ENCODE assay signal across 1 cellular context in genomic region chr11:212150-213100, GRCh38.
TF ChIP-seq lines count a peak whose summit lies in the region.

No MANE protein-coding gene starts in this region.

TF ChIP-seq in K562, 482 proteins besides CTCF, POLR2A, EP300 and RAD21:
- TF ChIP-seq NCOR1 (IDR thresholded peaks at IDR 0.05) (no peak), HBP1 (CRISPR knock-in tag; IDR thresholded peaks at IDR 0.05) (no peak), POLR2G (IDR thresholded peaks at IDR 0.05; ENCODE audit: low read depth, low read length) (peak; percentile 56), IRF9 (tag; IDR thresholded peaks at IDR 0.05) (no peak), RBFOX2 (IDR thresholded peaks at IDR 0.05; ENCODE audit: low read depth, low read length) (peak; percentile 49; the same call in 1 of the 2 replicates)
